In genomic region chr9:20500101-20500500, GRCh38 we compare ENCODE assay signal across 1 cellular context.
TF ChIP-seq lines count a peak whose summit lies in the region.

No MANE protein-coding gene starts in this region.

TF ChIP-seq in HepG2, 621 proteins besides CTCF, POLR2A, EP300 and RAD21 (continued from another document and continues in another):
- no peak for TF ChIP-seq ATRX (CRISPR knock-in tag; IDR thresholded peaks at IDR 0.05; ENCODE audit: borderline replicate concordance)
- TF ChIP-seq ZNF609 (CRISPR knock-in tag; IDR thresholded peaks at IDR 0.05; ENCODE audit: borderline replicate concordance) = no peak
- no peak for TF ChIP-seq RFX3 (CRISPR knock-in tag; IDR thresholded peaks at IDR 0.05)
- TF ChIP-seq ZNF121 (CRISPR knock-in tag; IDR thresholded peaks at IDR 0.05) = no peak
- TF ChIP-seq ISX (CRISPR knock-in tag; conservative IDR thresholded peaks at IDR 0.05) = no peak
- no peak for TF ChIP-seq MTA1 (CRISPR knock-in tag; IDR thresholded peaks at IDR 0.05; ENCODE audit: borderline replicate concordance)
- 0 out of 2 replicates have a peak, but pooled peaks have one; percentile 24 for TF ChIP-seq POGZ (CRISPR knock-in tag; IDR thresholded peaks at IDR 0.05)
- no peak for TF ChIP-seq ZNF777 (CRISPR knock-in tag; IDR thresholded peaks at IDR 0.05)
- TF ChIP-seq NFRKB (IDR thresholded peaks at IDR 0.05) = no peak
- TF ChIP-seq YEATS4 (CRISPR knock-in tag; IDR thresholded peaks at IDR 0.05; ENCODE audit: borderline replicate concordance) = no peak
- TF ChIP-seq ZNF451 (CRISPR knock-in tag; IDR thresholded peaks at IDR 0.05) = no peak
- no peak for TF ChIP-seq SMARCC2 (IDR thresholded peaks at IDR 0.05)
- TF ChIP-seq ZC3H4 (CRISPR knock-in tag; IDR thresholded peaks at IDR 0.05; ENCODE audit: borderline replicate concordance) = no peak
- TF ChIP-seq BHLHE40 (IDR thresholded peaks at IDR 0.05; ENCODE audit: low read length) = no peak
- no peak for TF ChIP-seq TBP (CRISPR knock-in tag; IDR thresholded peaks at IDR 0.05)
- no peak for TF ChIP-seq ZNF800 (CRISPR knock-in tag; IDR thresholded peaks at IDR 0.05)
- TF ChIP-seq AKNA (CRISPR knock-in tag; IDR thresholded peaks at IDR 0.05; ENCODE audit: borderline replicate concordance) = no peak
- no peak for TF ChIP-seq SMC3 (IDR thresholded peaks at IDR 0.05; ENCODE audit: low read length)
- no peak for TF ChIP-seq ZNF629 (CRISPR knock-in tag; conservative IDR thresholded peaks at IDR 0.05)
- TF ChIP-seq ZNF775 (CRISPR knock-in tag; IDR thresholded peaks at IDR 0.05; ENCODE audit: borderline replicate concordance) = no peak
- TF ChIP-seq SOX13 (IDR thresholded peaks at IDR 0.05) = no peak
- TF ChIP-seq SOX13 (CRISPR knock-in tag; conservative IDR thresholded peaks at IDR 0.05 in 1 of 2, IDR thresholded peaks at IDR 0.05 in 1 of 2) = peak in 1 of 2 experiments; percentile 31; a peak in 1 of 4 replicates
- no peak for TF ChIP-seq ZSCAN5A (CRISPR knock-in tag; IDR thresholded peaks at IDR 0.05; ENCODE audit: borderline replicate concordance)
- TF ChIP-seq ZNF646 (CRISPR knock-in tag; IDR thresholded peaks at IDR 0.05) = no peak
- no peak for TF ChIP-seq TAF15 (IDR thresholded peaks at IDR 0.05; ENCODE audit: low read depth, low read length, poor library complexity, severe bottlenecking)
- TF ChIP-seq ZBTB7B (CRISPR knock-in tag; IDR thresholded peaks at IDR 0.05) = no peak
- TF ChIP-seq CREB3 (CRISPR knock-in tag; IDR thresholded peaks at IDR 0.05) = no peak
- TF ChIP-seq ZNF644 (CRISPR knock-in tag; IDR thresholded peaks at IDR 0.05; ENCODE audit: low read depth) = 0 out of 2 replicates have a peak, but pooled peaks have one; percentile 17
- TF ChIP-seq MED8 (CRISPR knock-in tag; IDR thresholded peaks at IDR 0.05; ENCODE audit: insufficient replicate concordance) = no peak
- no peak for TF ChIP-seq SOX6 (IDR thresholded peaks at IDR 0.05)
- TF ChIP-seq SOX6 (CRISPR knock-in tag; IDR thresholded peaks at IDR 0.05) = 0 out of 2 replicates have a peak, but pooled peaks have one; percentile 19
- no peak for TF ChIP-seq AFF4 (CRISPR knock-in tag; IDR thresholded peaks at IDR 0.05)
- TF ChIP-seq YEATS2 (CRISPR knock-in tag; IDR thresholded peaks at IDR 0.05; ENCODE audit: borderline replicate concordance) = no peak
- TF ChIP-seq ARNTL (CRISPR knock-in tag; IDR thresholded peaks at IDR 0.05) = no peak
- no peak for TF ChIP-seq FOXO1 (CRISPR knock-in tag; IDR thresholded peaks at IDR 0.05)
